In the genomic region with DNA sequence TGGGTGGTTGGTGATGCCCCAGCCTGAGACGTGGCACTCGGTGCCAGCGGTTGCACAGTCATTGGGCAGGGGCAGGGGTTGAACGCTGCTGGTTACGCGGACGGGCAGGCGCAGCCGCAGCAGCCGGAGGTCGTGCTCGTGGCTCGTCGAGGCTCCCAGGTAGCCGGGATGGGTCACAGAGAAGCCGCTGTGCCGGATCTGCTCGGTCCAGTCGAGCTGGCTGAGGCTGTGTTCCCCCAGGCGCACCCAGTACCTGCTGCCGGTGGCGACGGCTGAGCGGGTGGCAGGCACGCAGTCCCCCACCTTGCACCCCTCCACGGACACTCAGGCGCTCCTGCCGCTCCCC, we compare ENCODE assay signal across 24 cellular contexts. TPM values are rescaled to one million over a fixed set of nuclear protein-coding genes. Genes with fewer than 3 reads are reported as not detected.
"Had no signal": no experiment of that assay in that cellular context is flagged by ENCODE, and none has a peak within 500 bp of the region (broad histone marks: within the 10 kb centered on the region; RNA-seq: fewer than 3 reads in every experiment).

No MANE protein-coding gene starts in this region.

- H3K9me3 ChIP-seq: MG63, SJSA1 had no signal

- DNase-seq: Karpas-422, KG1, MG63, NCI-H1092, NCI-H1105 treated with DMSO at 0.1 percent for 48 hours, NCI-H1417 treated with DMSO at 0.1 percent for 48 hours, NCI-H146, NCI-H1694 treated with DMSO at 0.1 percent for 48 hours, NCI-H1930, NCI-H2081, NCI-H2107, NCI-H226, NCI-H446, NCI-H510A, NCI-H524 treated with DMSO at 0.1 percent for 48 hours, NCI-H69, NCI-H774, Right ventricle myocardium superior, RPMI8226, SIG-M5, SW 1271 had no signal

- H3K4me1 ChIP-seq: SJSA1 had no signal

- H3K27ac ChIP-seq: SJSA1, SK-N-MC had no signal

- H3K36me3 ChIP-seq: MG63, SJSA1 had no signal

- H3K4me3 ChIP-seq: MG63, SJSA1, SK-N-MC had no signal

RNA-seq across cellular contexts. Expression of gene KLK12, which starts 2.9 kb away (rescaled TPM):
- total RNA-seq: Right ventricle myocardium superior, SJSA1 had no signal

RNA-seq across cellular contexts. Expression of gene KLK11, which starts 5.4 kb away (rescaled TPM):
- total RNA-seq: Right ventricle myocardium superior, SJSA1 had no signal

RNA-seq across cellular contexts. Expression of gene KLK10, which starts 12.3 kb away (rescaled TPM):
- total RNA-seq: Right ventricle myocardium superior, SJSA1 had no signal

RNA-seq across cellular contexts. Expression of gene KLK8, which starts 30.4 kb away (rescaled TPM):
- total RNA-seq: Right ventricle myocardium superior, SJSA1 had no signal

RNA-seq across cellular contexts. Expression of gene KLK13, which starts 33.0 kb away (rescaled TPM):
- total RNA-seq: HT-29, Right ventricle myocardium superior, SJSA1 had no signal
